In the genomic region with DNA sequence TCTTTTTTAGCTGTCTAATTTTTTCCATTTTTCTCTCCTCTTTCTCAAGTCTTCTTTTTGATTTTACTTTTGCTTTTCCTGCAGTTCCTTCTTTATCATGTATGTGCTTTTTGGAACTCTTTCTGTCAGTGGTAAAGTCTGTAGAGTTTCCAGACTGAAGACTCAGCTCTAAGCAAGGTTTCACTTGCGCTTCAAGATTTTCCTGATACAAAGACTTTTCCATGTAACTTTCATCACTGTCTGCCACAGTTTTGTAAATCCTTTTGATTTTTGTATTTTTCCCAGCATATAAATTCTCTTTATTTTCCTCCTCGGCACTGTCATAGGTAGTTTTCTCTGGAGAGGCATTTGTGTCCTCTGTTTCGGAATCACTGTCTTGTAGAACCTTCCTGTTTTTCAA, we compare ENCODE assay signal across 23 cellular contexts.
"Had no signal": no experiment of that assay in that cellular context is flagged by ENCODE, and none has a peak within 500 bp of the region (broad histone marks: within the 10 kb centered on the region; RNA-seq: fewer than 3 reads in every experiment).

No MANE protein-coding gene starts in this region.

- H3K27me3 Mint-ChIP-seq: activated CD8-positive, alpha-beta memory T cell treated with anti-CD3 and anti-CD28 coated beads, Interleukin-2, amount 10 ng/mL, durations not matched to agents 7 days and 5 days; activated naive CD4-positive, alpha-beta T cell treated with anti-CD3 and anti-CD28 coated beads, Interleukin-2, amount 10 ng/mL, durations not matched to agents 7 days and 5 days; activated naive CD8-positive, alpha-beta T cell treated with anti-CD3 and anti-CD28 coated beads, Interleukin-2, amount 50 U/mL, for 24 hours; brain; naive B cell; stimulated activated memory B cell treated with anti-CD40 and anti-IgM and Interleukin-4, amounts not matched to agents 10 μg/mL and 1 μg/mL and 100 μg/mL, for 72 hours had no signal

- H3K36me3 Mint-ChIP-seq: naive B cell had no signal

- H3K9me3 ChIP-seq: mucosa of descending colon, upper lobe of right lung had no signal

- DNase-seq: activated CD4-positive, alpha-beta T cell treated with anti-CD3 and anti-CD28 coated beads, Interleukin-2, amount 50 U/mL, for 48 hours; activated CD8-positive, alpha-beta memory T cell treated with anti-CD3 and anti-CD28 coated beads, Interleukin-2, amount 10 ng/mL, durations not matched to agents 7 days and 5 days; activated effector memory CD4-positive, alpha-beta T cell treated with Interleukin-2 at 50 U/mL for 16 hours; activated naive CD4-positive, alpha-beta T cell treated with anti-CD3 and anti-CD28 coated beads, Interleukin-2, amount 10 ng/mL, durations not matched to agents 7 days and 5 days; activated naive CD8-positive, alpha-beta T cell treated with anti-CD3 and anti-CD28 coated beads, Interleukin-2, amount 50 U/mL, for 24 hours; activated T-cell treated with anti-CD3 and anti-CD28 coated beads, Interleukin-2, amount 50 U/mL, for 1 hour; anterior cingulate cortex; central memory CD4-positive, alpha-beta T cell; dorsolateral prefrontal cortex; foreskin keratinocyte; mesenchymal stem cell; mucosa of descending colon; naive B cell; stimulated activated CD4-positive, alpha-beta T cell treated with anti-CD3 and anti-CD28 coated beads, Interleukin-4, amount 100 ng/mL, for 4 hours; upper lobe of right lung; WERI-Rb-1 had no signal

- H3K27ac ChIP-seq: dorsolateral prefrontal cortex, epithelial cell of prostate, foreskin keratinocyte, hepatocyte, parathyroid adenoma, upper lobe of right lung, WERI-Rb-1 had no signal

- H3K79me2 ChIP-seq: parathyroid adenoma had no signal

- H3K4me3 Mint-ChIP-seq: activated CD8-positive, alpha-beta memory T cell treated with anti-CD3 and anti-CD28 coated beads, Interleukin-2, amount 10 ng/mL, durations not matched to agents 7 days and 5 days; activated naive CD4-positive, alpha-beta T cell treated with anti-CD3 and anti-CD28 coated beads, Interleukin-2, amount 10 ng/mL, durations not matched to agents 7 days and 5 days; activated naive CD8-positive, alpha-beta T cell treated with anti-CD3 and anti-CD28 coated beads, Interleukin-2, amount 50 U/mL, for 24 hours; naive B cell; stimulated activated memory B cell treated with anti-CD40 and anti-IgM and Interleukin-4, amounts not matched to agents 10 μg/mL and 1 μg/mL and 100 μg/mL, for 72 hours; T-helper 1 cell treated with Interleukin-12 subunit alpha and Interleukin-12 subunit beta and Interleukin-4 antibody, amounts not matched to agents 30 μg/mL and 1 μg/mL, for 36 hours had no signal

- H3K4me1 ChIP-seq: parathyroid adenoma had no signal

- ATAC-seq: activated CD8-positive, alpha-beta memory T cell treated with anti-CD3 and anti-CD28 coated beads, Interleukin-2, amount 10 ng/mL, durations not matched to agents 7 days and 5 days; activated naive CD8-positive, alpha-beta T cell treated with anti-CD3 and anti-CD28 coated beads, Interleukin-2, amount 50 U/mL, for 24 hours; foreskin keratinocyte; mucosa of descending colon; sciatic nerve; stimulated activated memory B cell treated with anti-CD40 and anti-IgM and Interleukin-4, amounts not matched to agents 10 μg/mL and 1 μg/mL and 100 μg/mL, for 72 hours; upper lobe of right lung had no signal

- H3K27ac Mint-ChIP-seq: activated CD8-positive, alpha-beta memory T cell treated with anti-CD3 and anti-CD28 coated beads, Interleukin-2, amount 10 ng/mL, durations not matched to agents 7 days and 5 days; activated naive CD8-positive, alpha-beta T cell treated with anti-CD3 and anti-CD28 coated beads, Interleukin-2, amount 50 U/mL, for 24 hours; brain; stimulated activated memory B cell treated with anti-CD40 and anti-IgM and Interleukin-4, amounts not matched to agents 10 μg/mL and 1 μg/mL and 100 μg/mL, for 72 hours; T-helper 1 cell treated with Interleukin-12 subunit alpha and Interleukin-12 subunit beta and Interleukin-4 antibody, amounts not matched to agents 30 μg/mL and 1 μg/mL, for 36 hours had no signal

- H3K36me3 ChIP-seq: upper lobe of right lung had no signal

- H2AFZ ChIP-seq: hepatocyte, parathyroid adenoma had no signal

- H3K9ac ChIP-seq: parathyroid adenoma had no signal

- H3K4me2 ChIP-seq: hepatocyte had no signal

- H3K27me3 ChIP-seq: dorsolateral prefrontal cortex, foreskin keratinocyte, hepatocyte, upper lobe of right lung had no signal

- H3K4me3 ChIP-seq: dorsolateral prefrontal cortex, hepatocyte, mucosa of descending colon, upper lobe of right lung had no signal

- H3K9me3 Mint-ChIP-seq: activated naive CD4-positive, alpha-beta T cell treated with anti-CD3 and anti-CD28 coated beads, Interleukin-2, amount 10 ng/mL, durations not matched to agents 7 days and 5 days; activated naive CD8-positive, alpha-beta T cell treated with anti-CD3 and anti-CD28 coated beads, Interleukin-2, amount 50 U/mL, for 24 hours; brain; naive B cell; stimulated activated memory B cell treated with anti-CD40 and anti-IgM and Interleukin-4, amounts not matched to agents 10 μg/mL and 1 μg/mL and 100 μg/mL, for 72 hours; T-helper 1 cell treated with Interleukin-12 subunit alpha and Interleukin-12 subunit beta and Interleukin-4 antibody, amounts not matched to agents 30 μg/mL and 1 μg/mL, for 36 hours had no signal

- H3K4me1 Mint-ChIP-seq: stimulated activated memory B cell treated with anti-CD40 and anti-IgM and Interleukin-4, amounts not matched to agents 10 μg/mL and 1 μg/mL and 100 μg/mL, for 72 hours had no signal
